In the genomic region with DNA sequence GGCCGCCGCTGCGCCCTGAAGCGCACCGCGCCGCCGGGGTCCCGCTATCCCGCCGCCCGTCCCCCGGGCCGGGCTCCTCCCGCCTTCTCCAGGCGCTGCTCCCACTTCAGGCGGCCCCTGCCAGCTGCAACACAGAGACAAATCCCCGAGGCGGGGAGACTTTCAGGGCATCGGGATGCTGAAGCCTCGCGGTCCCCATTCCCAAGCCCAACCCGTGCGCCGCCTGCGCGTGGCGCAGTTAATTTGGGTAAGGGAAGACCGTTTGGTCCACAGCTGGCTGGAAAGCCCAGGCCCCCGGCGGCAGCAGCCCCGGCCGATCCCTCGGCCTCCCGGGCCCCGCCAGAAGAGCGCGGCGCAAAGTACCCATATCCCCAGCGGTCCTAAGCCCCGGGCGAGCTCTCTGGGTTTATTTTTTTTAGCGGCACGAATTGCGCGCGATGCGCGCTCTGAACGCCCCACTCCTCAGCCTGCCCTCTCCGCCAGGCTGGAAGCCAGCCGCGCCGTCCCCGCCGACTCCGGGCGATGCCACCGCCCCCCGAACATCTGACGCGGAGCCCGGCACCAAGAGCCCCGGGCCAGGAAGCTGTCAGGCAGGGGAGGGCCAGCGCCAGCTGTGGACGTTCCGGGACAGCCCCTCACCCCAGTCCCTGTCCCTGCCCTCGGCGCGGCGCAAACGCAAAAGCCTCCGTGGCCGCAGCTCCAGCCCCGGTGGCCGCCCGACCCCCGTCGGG, we compare ENCODE assay signal across 8 cellular contexts. TPM values are rescaled to one million over a fixed set of nuclear protein-coding genes. Genes with fewer than 3 reads are reported as not detected.
DNase-seq lines count a peak whose midpoint lies in the region; ATAC-seq, FAIRE-seq and TF ChIP-seq lines count a peak whose summit lies in the region.

No MANE protein-coding gene starts in this region.

- H3K27ac ChIP-seq in HUES48 (ENCODE audit: low read depth, low read length) (peak overlapping the region; percentile 42), adrenal gland (peak overlapping the region; percentile 58 to 94 (median 86)), right cardiac atrium (ENCODE audit: low read length) (peak overlapping the region; percentile 67)

- no peaks in the 10 kb centered on the region for H3K36me3 ChIP-seq in HUES48 (ENCODE audit: control insufficient read depth, insufficient read depth, low read length)
- no peaks in the 10 kb centered on the region for H3K36me3 ChIP-seq in adrenal gland (replicated peaks in 1 of 2)

- no peak overlapping the region for H3K9ac ChIP-seq in HUES48 (ENCODE audit: low read depth, low read length)

- TF ChIP-seq CTCF in adrenal gland (IDR thresholded peaks at IDR 0.05): no peak

- H3K4me3 ChIP-seq in HUES48 (ENCODE audit: low read depth, low read length) (peak overlapping the region; percentile 65), adrenal gland (peak overlapping the region; percentile 38 to 91 (median 78)), right cardiac atrium (ENCODE audit: low read length) (peak overlapping the region; percentile 58)

- H3K27me3 ChIP-seq in HUES48 (ENCODE audit: control insufficient read depth, insufficient read depth, low read length): peaks cover 51% of the 10 kb centered on the region
- H3K27me3 ChIP-seq in adrenal gland: no peaks in the 10 kb centered on the region
- no peaks in the 10 kb centered on the region for H3K27me3 ChIP-seq in right cardiac atrium (ENCODE audit: control insufficient read depth, insufficient read depth)

- TF ChIP-seq POLR2A in GM12891 (IDR thresholded peaks at IDR 0.05; ENCODE audit: low read depth, low read length) (no peak), adrenal gland (IDR thresholded peaks at IDR 0.05) (no peak)

- H3K4me1 ChIP-seq in HUES48 (ENCODE audit: control insufficient read depth, insufficient read depth, low read length) (peaks cover 28% of the 10 kb centered on the region), adrenal gland (replicated peaks in 1 of 2) (peaks cover 12 to 29% of the 10 kb centered on the region in 2 donors), right cardiac atrium (ENCODE audit: control insufficient read depth, insufficient read depth, low read length) (no peaks in the 10 kb centered on the region)

- DNase-seq in GM12891 (ENCODE audit: insufficient read length, low spot score): peak; percentile 57
- DNase-seq in adrenal gland: peak; percentile 56 to 73 (median 67)
- DNase-seq in right cardiac atrium: peak; percentile 68 to 88 (median 85)
- DNase-seq in posterior cingulate gyrus: peak; percentile 53 to 96 (median 72)
- no peak for DNase-seq in T-helper 9 cell
- no peak for DNase-seq in effector CD8-positive, alpha-beta T cell (lab: John Stamatoyannopoulos, UW)

- ATAC-seq in GM21526 (IDR thresholded peaks at IDR 0.05; ENCODE audit: low FRiP score, unreplicated experiment) (peak; percentile 44), right cardiac atrium (peak; percentile 74 to 83)

- peak; percentile 56 for FAIRE-seq in GM12891 (lab: Jason Lieb, UNC)

- H3K9me3 ChIP-seq in HUES48 (ENCODE audit: control insufficient read depth, insufficient read depth, low read length) (no peaks in the 10 kb centered on the region), adrenal gland (replicated peaks in 1 of 3) (no peaks in the 10 kb centered on the region), right cardiac atrium (ENCODE audit: control insufficient read depth, low read length) (no peaks in the 10 kb centered on the region)

- intact Hi-C loops in adrenal gland (cut with DNase I) (loop anchor here in 1 of 2 donors (10.0 kb wide), 2 partner anchors 140 to 160 kb away; no protein-coding TSS in a partner anchor), right cardiac atrium (cut with DNase I) (loop anchor here in 3 of 4 donors (5.0 to 10.0 kb wide), 5 partner anchors 110 to 290 kb away; no protein-coding TSS in a partner anchor), posterior cingulate gyrus (cut with DNase I) (loop anchor here (5.0 kb wide), 1 partner anchor 157 kb away; no protein-coding TSS in a partner anchor)

- WGBS in adrenal gland, 4 donors: 1% methylated on average over 75 to 79 of the region's 79 CpGs; no CpG with 5 or more reads in 2 of the 4 donors
- under 1% methylated on average over 79 of the region's 79 CpGs for WGBS in right cardiac atrium

TF ChIP-seq in GM12891, 5 proteins besides CTCF, POLR2A, EP300 and RAD21:
- TF ChIP-seq SPI1 (IDR thresholded peaks at IDR 0.05; ENCODE audit: low read depth, low read length): no peak
- TF ChIP-seq POLR2AphosphoS5 (IDR thresholded peaks at IDR 0.05; ENCODE audit: low read depth, low read length): no peak
- TF ChIP-seq POU2F2 (IDR thresholded peaks at IDR 0.05; ENCODE audit: low read depth, low read length): no peak
- TF ChIP-seq TAF1 (IDR thresholded peaks at IDR 0.05; ENCODE audit: low read depth, low read length): no peak
- TF ChIP-seq PAX5 (IDR thresholded peaks at IDR 0.05; ENCODE audit: insufficient read depth, low read length, severe bottlenecking): no peak

RNA-seq across cellular contexts. Expression of a gene that starts 0.5 kb away (rescaled TPM):
- polyA plus RNA-seq in GM12891 (2012; ENCODE audit: low read depth, missing spikeins): 5.1 TPM
- 10 to 100 TPM; 30.2 to 84.6 (median 58.5) TPM for total RNA-seq in adrenal gland
- polyA plus RNA-seq in adrenal gland: 10 to 100 TPM in 2 of 3 donors, 1 to 10 TPM in 1; 5.6 to 15.3 (median 12.3) TPM
- total RNA-seq in right cardiac atrium: 100 to 1,000 TPM in 1 of 4 donors, 10 to 100 TPM in 3; 31.3 to 101 (median 64.0) TPM
- 17.9 TPM for polyA plus RNA-seq in right cardiac atrium

Comparison
In these comparisons a context has a peak if more than half of its experiments do, and no peak if none do; other contexts are left out.
1. DNase-seq: peak in GM12891 (single experiment), adrenal gland (7 of 7), right cardiac atrium (3 of 3) and posterior cingulate gyrus (10 of 10); none in T-helper 9 cell (single experiment) and effector CD8-positive, alpha-beta T cell (single experiment).
2. Peak in every context shown above with its lines, with median percentiles within 50 percentile points of each other: H3K27ac ChIP-seq and H3K4me3 ChIP-seq.